8 cellular contexts compared by ENCODE assay signal in genomic region chr7:139738101-139738489, GRCh38. TPM values are rescaled to one million over a fixed set of nuclear protein-coding genes. Genes with fewer than 3 reads are reported as not detected.
DNase-seq lines count a peak whose midpoint lies in the region; ATAC-seq and TF ChIP-seq lines count a peak whose summit lies in the region.

No MANE protein-coding gene starts in this region.

- DNase-seq in activated naive CD8-positive, alpha-beta T cell treated with anti-CD3 and anti-CD28 coated beads, Interleukin-2, amount 10 ng/mL, durations not matched to agents 7 days and 5 days = no peak
- DNase-seq in right cardiac atrium (peak in 1 of 3 donors; percentile 56), upper lobe of right lung (no peak), G401 (ENCODE audit: low spot score) (no peak), Kasumi-1 (lab: John Stamatoyannopoulos, UW) (no peak)

- peaks cover 13% of the 10 kb centered on the region for H3K4me1 ChIP-seq in Loucy (ENCODE audit: insufficient read depth, low read length, poor library complexity, severe bottlenecking)
- peaks cover 58% of the 10 kb centered on the region for H3K4me1 ChIP-seq in right cardiac atrium (ENCODE audit: control insufficient read depth, insufficient read depth, low read length)
- H3K4me1 ChIP-seq in skeletal muscle satellite cell (ENCODE audit: control insufficient read depth, insufficient read depth, low read length) = peaks cover 97% of the 10 kb centered on the region
- H3K4me1 ChIP-seq in upper lobe of right lung = peaks cover 41% of the 10 kb centered on the region

- intact Hi-C loops in right cardiac atrium (cut with DNase I) (loop anchor here in 2 of 4 donors (5.0 kb wide), 1 partner anchor 34 kb away; no protein-coding TSS in a partner anchor), upper lobe of right lung (cut with DNase I) (no loop called here)

- H3K9me3 ChIP-seq in Loucy (ENCODE audit: insufficient read depth, low read depth, low read length) (no peaks in the 10 kb centered on the region), right cardiac atrium (ENCODE audit: control insufficient read depth, low read length) (no peaks in the 10 kb centered on the region), skeletal muscle satellite cell (replicated peaks; ENCODE audit: low read length) (no peaks in the 10 kb centered on the region), upper lobe of right lung (no peaks in the 10 kb centered on the region)

- TF ChIP-seq CTCF in Loucy (conservative IDR thresholded peaks at IDR 0.05; ENCODE audit: low read length) (no peak), upper lobe of right lung (IDR thresholded peaks at IDR 0.05) (no peak)

- ATAC-seq in activated naive CD8-positive, alpha-beta T cell treated with anti-CD3 and anti-CD28 coated beads, Interleukin-2, amount 10 ng/mL, durations not matched to agents 7 days and 5 days (ENCODE audit: low read depth) = no peak
- peak; percentile 22 to 32 for ATAC-seq in right cardiac atrium
- no peak for ATAC-seq in upper lobe of right lung
- no peak for ATAC-seq in GM18868 (IDR thresholded peaks at IDR 0.05; ENCODE audit: unreplicated experiment)

- H3K27me3 Mint-ChIP-seq in activated naive CD8-positive, alpha-beta T cell treated with anti-CD3 and anti-CD28 coated beads, Interleukin-2, amount 10 ng/mL, durations not matched to agents 7 days and 5 days = no peaks in the 10 kb centered on the region

- no peaks in the 10 kb centered on the region for H3K9me2 ChIP-seq in Loucy (replicated peaks; ENCODE audit: low read depth, low read length)

- no peak overlapping the region for H2AFZ ChIP-seq in Loucy (ENCODE audit: low read length)

- H3K4me2 ChIP-seq in Loucy (ENCODE audit: low read depth, low read length, poor library complexity, severe bottlenecking) = peak overlapping the region; percentile 19
- peak overlapping the region; percentile 39 for H3K4me2 ChIP-seq in skeletal muscle satellite cell (ENCODE audit: low read length)

- H3K4me3 ChIP-seq in Loucy (ENCODE audit: low read length, poor library complexity, severe bottlenecking) (no peak overlapping the region), right cardiac atrium (ENCODE audit: low read length) (no peak overlapping the region), skeletal muscle satellite cell (ENCODE audit: low read length) (no peak overlapping the region), upper lobe of right lung (no peak overlapping the region)

- no peaks in the 10 kb centered on the region; the same call in 1 of the 2 replicates for H3K36me3 ChIP-seq in Loucy (ENCODE audit: insufficient read depth, low read length)
- H3K36me3 ChIP-seq in skeletal muscle satellite cell (ENCODE audit: insufficient read depth, low read length) = peaks cover 51% of the 10 kb centered on the region
- no peaks in the 10 kb centered on the region for H3K36me3 ChIP-seq in upper lobe of right lung

- H3K27ac Mint-ChIP-seq in activated naive CD8-positive, alpha-beta T cell treated with anti-CD3 and anti-CD28 coated beads, Interleukin-2, amount 10 ng/mL, durations not matched to agents 7 days and 5 days = peak overlapping the region; percentile 73

- no peak overlapping the region for H3K9ac ChIP-seq in Loucy (ENCODE audit: low read depth, low read length, poor library complexity, severe bottlenecking)
- peak overlapping the region; percentile 89 for H3K9ac ChIP-seq in skeletal muscle satellite cell (ENCODE audit: low read depth, low read length)

- WGBS in right cardiac atrium = 45% methylated on average over 6 of the region's 6 CpGs

- H4K20me1 ChIP-seq in Loucy (ENCODE audit: insufficient read depth, low read length, poor library complexity, severe bottlenecking) = peaks cover 12% of the 10 kb centered on the region

- H3K4me1 Mint-ChIP-seq in activated naive CD8-positive, alpha-beta T cell treated with anti-CD3 and anti-CD28 coated beads, Interleukin-2, amount 10 ng/mL, durations not matched to agents 7 days and 5 days = peaks cover 28% of the 10 kb centered on the region

- H3K79me2 ChIP-seq in Loucy (ENCODE audit: insufficient read depth, low read length) = peaks cover 29% of the 10 kb centered on the region; the same call in 1 of the 2 replicates

- POLR2A ChIA-PET in activated naive CD8-positive, alpha-beta T cell treated with anti-CD3 and anti-CD28 coated beads, Interleukin-2, amount 10 ng/mL, durations not matched to agents 7 days and 5 days (lab: Charles Lee) = interaction anchor here (1.5 kb wide), 1 partner anchor 30 kb away, joined by 4 read pairs; no protein-coding TSS in a partner anchor

- H3K27me3 ChIP-seq in Loucy (ENCODE audit: insufficient read depth, low read length, poor library complexity, severe bottlenecking) (no peaks in the 10 kb centered on the region), right cardiac atrium (ENCODE audit: control insufficient read depth, insufficient read depth) (no peaks in the 10 kb centered on the region), skeletal muscle satellite cell (ENCODE audit: control insufficient read depth, insufficient read depth, low read length) (no peaks in the 10 kb centered on the region), upper lobe of right lung (no peaks in the 10 kb centered on the region)

- peak overlapping the region; percentile 33 for H3K4me3 Mint-ChIP-seq in activated naive CD8-positive, alpha-beta T cell treated with anti-CD3 and anti-CD28 coated beads, Interleukin-2, amount 10 ng/mL, durations not matched to agents 7 days and 5 days

- H3F3A ChIP-seq in Loucy (ENCODE audit: low read depth) = no peaks in the 10 kb centered on the region

- H3K9me3 Mint-ChIP-seq in activated naive CD8-positive, alpha-beta T cell treated with anti-CD3 and anti-CD28 coated beads, Interleukin-2, amount 10 ng/mL, durations not matched to agents 7 days and 5 days = peaks cover 2% of the 10 kb centered on the region

- in situ Hi-C loops in G401 (cut with HindIII; ENCODE audit: low sequenced_read_pairs) = no loop called here

- peak overlapping the region; percentile 96 for H3K27ac ChIP-seq in right cardiac atrium (ENCODE audit: low read length)
- no peak overlapping the region for H3K27ac ChIP-seq in upper lobe of right lung

- peaks cover 10% of the 10 kb centered on the region for H3K36me3 Mint-ChIP-seq in activated naive CD8-positive, alpha-beta T cell treated with anti-CD3 and anti-CD28 coated beads, Interleukin-2, amount 10 ng/mL, durations not matched to agents 7 days and 5 days

RNA-seq across cellular contexts. Expression of gene HIPK2, which starts 39.7 kb away (rescaled TPM):
- 10 to 100 TPM; 18.4 to 19.5 TPM for total RNA-seq in activated naive CD8-positive, alpha-beta T cell treated with anti-CD3 and anti-CD28 coated beads, Interleukin-2, amount 10 ng/mL, durations not matched to agents 7 days and 5 days
- total RNA-seq in right cardiac atrium (100 to 1,000 TPM in 2 of 4 donors, 10 to 100 TPM in 2; 92.6 to 131 (median 113) TPM), upper lobe of right lung (64.3 TPM)
- polyA plus RNA-seq in right cardiac atrium = 72.1 TPM
- total RNA-seq in skeletal muscle satellite cell (2012; rRNA removed) = 45.4 and 46.1 TPM in 2 replicates
- total RNA-seq in G401 (2014; rRNA removed; shearing (Covaris generic)) = under 0.01 and 0.17 TPM in 2 replicates

Comparison
In these comparisons a context has a peak if more than half of its experiments do, and no peak if none do; other contexts are left out.
1. ATAC-seq: peak in right cardiac atrium (2 of 2); none in activated naive CD8-positive, alpha-beta T cell treated with anti-CD3 and anti-CD28 coated beads, Interleukin-2, amount 10 ng/mL, durations not matched to agents 7 days and 5 days (single experiment), upper lobe of right lung (single experiment) and GM18868 (single experiment).
2. RNA of gene HIPK2, which starts 39.7 kb away (total RNA-seq): 92.6 to 131 TPM in right cardiac atrium, 64.3 TPM in upper lobe of right lung (single experiment) and 18.4 to 19.5 TPM in activated naive CD8-positive, alpha-beta T cell treated with anti-CD3 and anti-CD28 coated beads, Interleukin-2, amount 10 ng/mL, durations not matched to agents 7 days and 5 days; under 0.01 to 0.17 TPM in G401; every median in the first group is over 10 times any median in the second.